In the genomic region with DNA sequence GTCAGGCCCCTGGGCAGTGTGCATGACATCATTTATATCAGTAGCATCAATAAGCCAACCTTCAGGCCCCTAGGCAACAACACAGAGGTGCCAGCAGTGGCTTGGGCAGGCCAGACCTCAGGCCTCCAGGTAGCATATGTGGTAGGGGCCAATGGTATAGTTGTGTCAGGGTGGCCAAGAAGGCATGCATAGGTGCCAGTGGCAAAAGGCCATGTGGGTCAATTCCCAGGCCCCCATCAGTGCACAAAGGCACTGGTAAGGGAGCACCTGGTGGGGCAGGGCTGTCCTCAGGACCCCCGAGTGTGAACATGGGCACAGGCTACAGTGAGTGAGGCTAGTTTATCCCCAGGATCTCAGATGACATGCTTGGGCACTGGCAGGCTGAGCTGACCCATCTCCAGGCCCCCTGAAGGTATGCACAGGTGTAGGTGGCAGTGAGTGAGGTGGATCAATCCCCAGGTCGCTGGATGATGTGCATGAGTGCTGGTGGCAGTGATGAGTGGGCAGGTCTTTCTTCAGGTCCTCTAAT, we compare ENCODE assay signal across 25 cellular contexts.
"Had no signal": no experiment of that assay in that cellular context is flagged by ENCODE, and none has a peak within 500 bp of the region (broad histone marks: within the 10 kb centered on the region; RNA-seq: fewer than 3 reads in every experiment).

No MANE protein-coding gene starts in this region.

- DNase-seq: colonic mucosa; effector CD8-positive, alpha-beta T cell; endodermal cell; foreskin fibroblast; gastrocnemius medialis; head of caudate nucleus; left colon; left ventricle myocardium inferior; lower lobe of right lung; natural killer cell; retina; right lobe of liver; small intestine; stimulated activated CD4-positive, alpha-beta T cell treated with anti-CD3 and anti-CD28 coated beads, Interleukin-15, amount 100 ng/mL, for 24 hours; stimulated activated CD4-positive, alpha-beta T cell treated with anti-CD3 and anti-CD28 coated beads, Interleukin-2, amount 100 ng/mL, for 48 hours; stimulated activated naive CD4-positive, alpha-beta T cell treated with Interleukin-2 at 50 U/mL for 16 hours had no signal

- H3K27me3 ChIP-seq: colonic mucosa, gastrocnemius medialis, hepatocyte, neutrophil, right lobe of liver, tibial nerve, vagina had no signal

- H3K4me1 ChIP-seq: colonic mucosa, gastrocnemius medialis, left ventricle myocardium inferior, lower lobe of right lung, pancreas, right lobe of liver, tibial nerve, vagina had no signal

- H3K27ac ChIP-seq: colonic mucosa, epithelial cell of prostate, gastrocnemius medialis, hepatocyte, left ventricle myocardium inferior, lower lobe of right lung, neutrophil, pancreas, right lobe of liver, thoracic aorta, tibial nerve, vagina had no signal

- H3K27me3 Mint-ChIP-seq: dendritic cell treated with granulocyte-macrophage colony-stimulating factor and Interleukin-4, amounts not matched to agents 40 ng/mL and 50 ng/mL, for 4 days had no signal

- ATAC-seq: esophagus mucosa, gastrocnemius medialis, left colon, pancreas had no signal

- H3K36me3 Mint-ChIP-seq: natural killer cell had no signal

- H3K9me3 Mint-ChIP-seq: endodermal cell had no signal

- H3K9me3 ChIP-seq: colonic mucosa, gastrocnemius medialis, lower lobe of right lung, neutrophil, pancreas, thoracic aorta, tibial nerve, vagina had no signal

- H3K4me1 Mint-ChIP-seq: natural killer cell had no signal

- H3K36me3 ChIP-seq: colonic mucosa, gastrocnemius medialis, left ventricle myocardium inferior, lower lobe of right lung, neutrophil, pancreas, right lobe of liver, thoracic aorta, tibial nerve, vagina had no signal

- H3K4me3 ChIP-seq: colonic mucosa, gastrocnemius medialis, hepatocyte, left ventricle myocardium inferior, lower lobe of right lung, pancreas, right lobe of liver, thoracic aorta, tibial nerve, vagina had no signal

- H3K4me3 Mint-ChIP-seq: dendritic cell treated with granulocyte-macrophage colony-stimulating factor and Interleukin-4, amounts not matched to agents 40 ng/mL and 50 ng/mL, for 4 days; endodermal cell; natural killer cell had no signal

- H3K27ac Mint-ChIP-seq: dendritic cell treated with granulocyte-macrophage colony-stimulating factor and Interleukin-4, amounts not matched to agents 40 ng/mL and 50 ng/mL, for 4 days; endodermal cell; natural killer cell had no signal
